In genomic region chr4:158208931-158209640, GRCh38 we compare ENCODE assay signal across 7 cellular contexts. TPM values are rescaled to one million over a fixed set of nuclear protein-coding genes. Genes with fewer than 3 reads are reported as not detected.
DNase-seq lines count a peak whose midpoint lies in the region; ATAC-seq and TF ChIP-seq lines count a peak whose summit lies in the region.

No MANE protein-coding gene starts in this region.

- H3K4me1 ChIP-seq in upper lobe of left lung = peaks cover 5 to 11% (median 9%) of the 10 kb centered on the region in 4 donors
- H3K4me1 ChIP-seq in BE2C = no peaks in the 10 kb centered on the region

- no peaks in the 10 kb centered on the region for H3K9me3 ChIP-seq in upper lobe of left lung
- H3K9me3 ChIP-seq in BE2C = no peaks in the 10 kb centered on the region

- TF ChIP-seq EP300 in upper lobe of left lung (IDR thresholded peaks at IDR 0.05) = no peak

- H3K27ac ChIP-seq in HL-60 (replicated peaks) = peak overlapping the region; percentile 81
- H3K27ac ChIP-seq in upper lobe of left lung = peak overlapping the region; percentile 81 to 92 (median 88)
- H3K27ac ChIP-seq in RWPE1 = no peak overlapping the region

- no peak overlapping the region for H3K4me3 ChIP-seq in HL-60 (replicated peaks; ENCODE audit: insufficient read depth, low read length)
- H3K4me3 ChIP-seq in fibroblast of villous mesenchyme (ENCODE audit: low read depth, low read length) = no peak overlapping the region
- no peak overlapping the region for H3K4me3 ChIP-seq in upper lobe of left lung
- no peak overlapping the region for H3K4me3 ChIP-seq in BE2C (ENCODE audit: low read depth, low read length)

- peak; percentile 52 for ATAC-seq in GM21515 (IDR thresholded peaks at IDR 0.05; ENCODE audit: unreplicated experiment)
- ATAC-seq in upper lobe of left lung (ENCODE audit: low FRiP score in 2 of 2) = peak in 1 of 2 donors; percentile 73

- 47 to 66% methylated on average over 5 of the region's 5 CpGs for WGBS in upper lobe of left lung, 2 donors

- no peak for TF ChIP-seq POLR2A in upper lobe of left lung (IDR thresholded peaks at IDR 0.05)

- TF ChIP-seq CTCF in HL-60 (IDR thresholded peaks at IDR 0.05; ENCODE audit: insufficient read depth, low read length) (no peak), fibroblast of villous mesenchyme (IDR thresholded peaks at IDR 0.05; ENCODE audit: insufficient read depth, low read depth, low read length) (no peak), upper lobe of left lung (IDR thresholded peaks at IDR 0.05) (peak in 1 of 6 experiments; percentile 7), BE2C (IDR thresholded peaks at IDR 0.05; ENCODE audit: low read depth, low read length) (no peak), RWPE1 (conservative IDR thresholded peaks at IDR 0.05; ENCODE audit: low read depth) (no peak)

- H3K36me3 ChIP-seq in upper lobe of left lung = no peaks in the 10 kb centered on the region
- H3K36me3 ChIP-seq in BE2C = no peaks in the 10 kb centered on the region

- CTCF ChIA-PET in RWPE1 (lab: Yijun Ruan, JAX) = no interaction called here

- POLR2A ChIA-PET in RWPE1 (lab: Yijun Ruan, JAX; ENCODE audit: low non-redundant PET) = no interaction called here

- DNase-seq in HL-60 (ENCODE audit: low read depth in 1 of 2, low spot score in 1 of 2) (peak; percentile 74 to 79), fibroblast of villous mesenchyme (ENCODE audit: low read depth) (peak; percentile 8), upper lobe of left lung (no peak), BE2C (no peak), AG08395 (ENCODE audit: low spot score) (no peak), RWPE1 (ENCODE audit: low spot score) (no peak)

- H3K27me3 ChIP-seq in HL-60 (ENCODE audit: insufficient read depth, poor library complexity, severe bottlenecking) = no peaks in the 10 kb centered on the region
- no peaks in the 10 kb centered on the region for H3K27me3 ChIP-seq in upper lobe of left lung
- H3K27me3 ChIP-seq in BE2C = peaks cover 12% of the 10 kb centered on the region

RNA-seq across cellular contexts. Expression of gene TMEM144, which starts 1.2 kb away (rescaled TPM):
- total RNA-seq in fibroblast of villous mesenchyme (4.2 and 7.3 TPM in 2 replicates), upper lobe of left lung (10 to 100 TPM in 5 of 6 donors, 1 to 10 TPM in 1; 8.6 to 16.7 (median 13.7) TPM)
- 0.31 TPM for polyA plus RNA-seq in BE2C (2012; ENCODE audit: insufficient read depth, insufficient read length, low read depth)

RNA-seq across cellular contexts. Expression of gene GASK1B, which starts 36.3 kb away (rescaled TPM):
- total RNA-seq in fibroblast of villous mesenchyme (59.6 and 73.8 TPM in 2 replicates), upper lobe of left lung (10 to 100 TPM; 12.6 to 35.8 (median 27.1) TPM)
- 1.6 TPM for polyA plus RNA-seq in BE2C (2012; ENCODE audit: insufficient read depth, insufficient read length, low read depth)

Comparison
In these comparisons a context has a peak if more than half of its experiments do, and no peak if none do; other contexts are left out.
1. DNase-seq: peak in HL-60 (2 of 2) and fibroblast of villous mesenchyme (single experiment); none in upper lobe of left lung (0 of 2), BE2C (single experiment), AG08395 (single experiment) and RWPE1 (single experiment).